ENCODE assay signal across 8 cellular contexts in genomic region chr17:77881545-77881944, GRCh38.
DNase-seq lines count a peak whose midpoint lies in the region; ATAC-seq lines count a peak whose summit lies in the region.

No MANE protein-coding gene starts in this region.

- ATAC-seq in HG03139 (IDR thresholded peaks at IDR 0.05; ENCODE audit: unreplicated experiment) = peak; percentile 83

- no peaks in the 10 kb centered on the region for H3K27me3 ChIP-seq in layer of hippocampus (ENCODE audit: control insufficient read depth, insufficient read depth, low read length)

- DNase-seq in DMS79 treated with DMSO at 0.1 percent for 48 hours (lab: John Stamatoyannopoulos, UW) = peak; percentile 16
- DNase-seq in DMS79 (lab: John Stamatoyannopoulos, UW) = no peak
- peak; percentile 85 for DNase-seq in SW480 (ENCODE audit: low spot score)
- DNase-seq in amniotic epithelial cell (ENCODE audit: low read depth) = peak; percentile 19
- peak in 2 of 3 donors; percentile 44 to 47 for DNase-seq in stimulated activated CD4-positive, alpha-beta T cell treated with anti-CD3 and anti-CD28 coated beads, TNF-alpha, amount 100 ng/mL, for 1 hour (ENCODE audit: low read depth in 3 of 3, low spot score in 1 of 3)
- no peak for DNase-seq in occipital lobe (lab: John Stamatoyannopoulos, UW)

- H3K27ac ChIP-seq in layer of hippocampus (ENCODE audit: low read depth, low read length) = peak overlapping the region; percentile 48

Comparison
In these comparisons a context has a peak if more than half of its experiments do, and no peak if none do; other contexts are left out.
1. DNase-seq: peak in DMS79 treated with DMSO at 0.1 percent for 48 hours (single experiment), SW480 (single experiment), amniotic epithelial cell (single experiment) and stimulated activated CD4-positive, alpha-beta T cell treated with anti-CD3 and anti-CD28 coated beads, TNF-alpha, amount 100 ng/mL, for 1 hour (2 of 3); none in DMS79 (single experiment) and occipital lobe (single experiment).